12 cellular contexts compared by ENCODE assay signal in genomic region chr1:208741296-208741695, GRCh38.
"Had no signal": no experiment of that assay in that cellular context is flagged by ENCODE, and none has a peak within 500 bp of the region (broad histone marks: within the 10 kb centered on the region; RNA-seq: fewer than 3 reads in every experiment).

No MANE protein-coding gene starts in this region.

- H3K36me3 ChIP-seq: esophagus muscularis mucosa, gastroesophageal sphincter, ovary had no signal

- H3K27ac ChIP-seq: epithelial cell of prostate, esophagus muscularis mucosa, gastroesophageal sphincter, hepatocyte, ovary had no signal

- DNase-seq: effector memory CD8-positive, alpha-beta T cell; naive thymus-derived CD8-positive, alpha-beta T cell; ovary; right cardiac atrium; stimulated activated CD4-positive, alpha-beta T cell treated with anti-CD3 and anti-CD28 coated beads, Interleukin-2, amount 100 ng/mL, for 48 hours; stimulated activated naive CD4-positive, alpha-beta T cell treated with Interleukin-2 at 50 U/mL for 16 hours; trophoblast cell had no signal

- H2AFZ ChIP-seq: hepatocyte had no signal

- H3K79me2 ChIP-seq: hepatocyte had no signal

- H3K4me1 ChIP-seq: esophagus muscularis mucosa, gastroesophageal sphincter had no signal

- H3K4me3 ChIP-seq: esophagus muscularis mucosa, gastroesophageal sphincter, hepatocyte, ovary, smooth muscle cell had no signal

- H3K4me2 ChIP-seq: hepatocyte, smooth muscle cell had no signal

- H3K27me3 ChIP-seq: esophagus muscularis mucosa, gastroesophageal sphincter, hepatocyte, ovary had no signal
